20 cellular contexts compared by ENCODE assay signal in genomic region chr3:140529558-140529957, GRCh38.
"Had no signal": no experiment of that assay in that cellular context is flagged by ENCODE, and none has a peak within 500 bp of the region (broad histone marks: within the 10 kb centered on the region; RNA-seq: fewer than 3 reads in every experiment).

No MANE protein-coding gene starts in this region.

- ATAC-seq: activated CD8-positive, alpha-beta T cell treated with anti-CD3 and anti-CD28 coated beads for 36 hours; activated T-helper 17 cell treated with anti-CD3 and anti-CD28 coated beads, Interleukin-2, amount 50 U/mL, for 72 hours; gastrocnemius medialis; naive thymus-derived CD8-positive, alpha-beta T cell; right lobe of liver had no signal

- H3K4me1 ChIP-seq: gastrocnemius medialis, right lobe of liver, transverse colon had no signal

- H3K27ac ChIP-seq: body of pancreas, coronary artery, gastrocnemius medialis, heart left ventricle, left ventricle myocardium inferior, ovary, right lobe of liver, transverse colon had no signal

- H3K36me3 ChIP-seq: gastrocnemius medialis, heart left ventricle, left ventricle myocardium inferior, ovary, right lobe of liver, transverse colon had no signal

- DNase-seq: activated CD4-positive, alpha-beta T cell treated with anti-CD3 and anti-CD28 coated beads, Interleukin-2, amount 10 ng/mL, durations not matched to agents 24 days and 14 days; activated CD8-positive, alpha-beta T cell treated with anti-CD3 and anti-CD28 coated beads for 36 hours; activated naive CD4-positive, alpha-beta T cell; activated naive CD8-positive, alpha-beta T cell treated with anti-CD3 and anti-CD28 coated beads for 36 hours; activated T-cell treated with anti-CD3 and anti-CD28 coated beads, Interleukin-2, amount 50 U/mL, for 1 hour; amniotic stem cell; body of pancreas; caudate nucleus; erythroblast; gastrocnemius medialis; heart left ventricle; left ventricle myocardium inferior; naive thymus-derived CD8-positive, alpha-beta T cell; right lobe of liver; stimulated activated CD4-positive, alpha-beta T cell treated with anti-CD3 and anti-CD28 coated beads, Interleukin-12 subunit alpha, Interleukin-12 subunit beta, amount 100 ng/mL, for 4 hours; stimulated activated CD4-positive, alpha-beta T cell treated with anti-CD3 and anti-CD28 coated beads, Interleukin-1b, Interleukin-23, amount 100 ng/mL, for 48 hours; transverse colon had no signal

- H3K4me3 ChIP-seq: body of pancreas, coronary artery, gastrocnemius medialis, heart left ventricle, left ventricle myocardium inferior, ovary, right lobe of liver, transverse colon had no signal

- H3K9me3 ChIP-seq: body of pancreas, gastrocnemius medialis, ovary, right lobe of liver, transverse colon had no signal

- H3K27me3 ChIP-seq: body of pancreas, gastrocnemius medialis, heart left ventricle, ovary, right lobe of liver, transverse colon had no signal
